ENCODE assay signal across 15 cellular contexts in genomic region chr2:176139170-176139611, GRCh38. TPM values are rescaled to one million over a fixed set of nuclear protein-coding genes. Genes with fewer than 3 reads are reported as not detected.
A peak's percentile ranks its signal among the peaks of the same experiment; 100 is the strongest.
DNase-seq lines count a peak whose midpoint lies in the region; ATAC-seq and TF ChIP-seq lines count a peak whose summit lies in the region.
"Had no signal": no experiment of that assay in that cellular context is flagged by ENCODE, and none has a peak within 500 bp of the region (broad histone marks: within the 10 kb centered on the region; RNA-seq: fewer than 3 reads in every experiment).

No MANE protein-coding gene starts in this region.

- no peak for TF ChIP-seq CTCF in Peyer's patch (IDR thresholded peaks at IDR 0.05)
- TF ChIP-seq CTCF in spleen (IDR thresholded peaks at IDR 0.05 in 8 of 11, conservative IDR thresholded peaks at IDR 0.05 in 3 of 11): no peak

- H3K4me3 Mint-ChIP-seq in immature natural killer cell: peak overlapping the region in 4 of 5 donors; percentile 13 to 56 (median 22)

- peaks cover 23 to 36% of the 10 kb centered on the region in 2 donors for H3K4me1 Mint-ChIP-seq in immature natural killer cell

- ATAC-seq in GM21447 (IDR thresholded peaks at IDR 0.05; ENCODE audit: unreplicated experiment): no peak
- ATAC-seq in HG03439 (IDR thresholded peaks at IDR 0.05; ENCODE audit: unreplicated experiment): no peak
- ATAC-seq in HG03571 (IDR thresholded peaks at IDR 0.05; ENCODE audit: unreplicated experiment): no peak
- ATAC-seq: mucosa of descending colon had no signal

- peaks cover 4 to 33% (median 8%) of the 10 kb centered on the region in 6 donors for H3K9me3 Mint-ChIP-seq in immature natural killer cell

- H3K27ac ChIP-seq in Peyer's patch: peak overlapping the region; percentile 43 to 83 (median 56)
- peak overlapping the region; percentile 60 to 93 (median 86) for H3K27ac ChIP-seq in spleen
- H3K27ac ChIP-seq: SJCRH30 had no signal

- H3K4me1 ChIP-seq in Peyer's patch (peaks cover 0 to 18% (median 0%) of the 10 kb centered on the region in 4 donors), spleen (peaks cover 7 to 56% (median 38%) of the 10 kb centered on the region in 6 donors)
- H3K4me1 ChIP-seq: SJCRH30 had no signal

- H3K27me3 ChIP-seq in Peyer's patch (no peaks in the 10 kb centered on the region), spleen (replicated peaks in 1 of 7) (peaks cover 0 to 100% (median 77%) of the 10 kb centered on the region in 7 donors)
- H3K27me3 ChIP-seq: SJCRH30 had no signal

- DNase-seq in NCI-H748 (lab: John Stamatoyannopoulos, UW; ENCODE audit: unreplicated experiment) (peak; percentile 51), NCI-H748 treated with DMSO at 0.1 percent for 48 hours (lab: John Stamatoyannopoulos, UW) (no peak), Peyer's patch (peak in 1 of 3 donors; percentile 27), immature natural killer cell (no peak), spleen (peak; percentile 41)
- DNase-seq: 8988T; DND-41; effector CD4-positive, alpha-beta T cell; hypothalamus; mucosa of descending colon; NCI-H526 treated with DMSO at 0.1 percent for 48 hours; SJCRH30 had no signal

- H3K36me3 Mint-ChIP-seq in immature natural killer cell: peaks cover 0 to 3% (median 0%) of the 10 kb centered on the region in 3 donors

- TF ChIP-seq POLR2A in Peyer's patch (IDR thresholded peaks at IDR 0.05): no peak
- no peak for TF ChIP-seq POLR2A in spleen (IDR thresholded peaks at IDR 0.05)

- 11 to 22% (median 14%) methylated on average over 18 of the region's 18 CpGs for WGBS in spleen, 5 donors

- peak overlapping the region in 2 of 4 donors; percentile 15 to 67 for H3K4me3 ChIP-seq in Peyer's patch
- H3K4me3 ChIP-seq in spleen: peak overlapping the region in 3 of 8 donors; percentile 1 to 67 (median 49)
- H3K4me3 ChIP-seq: mucosa of descending colon had no signal

- H3K27ac Mint-ChIP-seq in immature natural killer cell: no peak overlapping the region

- H3K36me3 ChIP-seq in Peyer's patch: no peaks in the 10 kb centered on the region
- no peaks in the 10 kb centered on the region for H3K36me3 ChIP-seq in spleen
- H3K36me3 ChIP-seq: SJCRH30 had no signal

- no peaks in the 10 kb centered on the region for H3K9me3 ChIP-seq in Peyer's patch
- H3K9me3 ChIP-seq in spleen: no peaks in the 10 kb centered on the region
- H3K9me3 ChIP-seq: mucosa of descending colon, SJCRH30 had no signal

- intact Hi-C loops in spleen (cut with DNase I; ENCODE audit: low total_unique reads): no loop called here

- H3K27me3 Mint-ChIP-seq in immature natural killer cell (ENCODE audit: low read depth in 3 of 3): peaks cover 42 to 57% (median 56%) of the 10 kb centered on the region in 3 donors

RNA-seq across cellular contexts. Expression of gene HOXD8, which starts 9.7 kb away (rescaled TPM):
- total RNA-seq in Peyer's patch: 1 to 10 TPM; 3.3 to 9.1 (median 5.0) TPM
- polyA plus RNA-seq in immature natural killer cell: not detected
- total RNA-seq in spleen: 10 to 100 TPM; 10.5 to 27.0 (median 16.8) TPM
- 10 to 100 TPM in 1 of 3 donors, 1 to 10 TPM in 2; 4.7 to 15.7 (median 6.0) TPM for polyA plus RNA-seq in spleen

RNA-seq across cellular contexts. Expression of gene HOXD4, which starts 12.2 kb away (rescaled TPM):
- total RNA-seq in Peyer's patch (10 to 100 TPM in 2 of 4 donors, 1 to 10 TPM in 2; 1.7 to 13.2 (median 7.0) TPM), spleen (1 to 10 TPM; 3.9 to 9.8 (median 8.3) TPM)
- polyA plus RNA-seq in immature natural killer cell (not detected), spleen (1 to 10 TPM in 2 of 3 donors, under 1 TPM in 1; 0.88 to 5.1 (median 2.1) TPM)
- total RNA-seq: SJCRH30 had no signal

RNA-seq across cellular contexts. Expression of gene HOXD9, which starts 16.7 kb away (rescaled TPM):
- total RNA-seq in Peyer's patch: under 1 TPM in 1 of 4 donors, not detected in 3; 0.70 TPM
- polyA plus RNA-seq in immature natural killer cell: not detected
- 1 to 10 TPM; 1.1 to 4.0 (median 2.9) TPM for total RNA-seq in spleen
- polyA plus RNA-seq in spleen: 1 to 10 TPM; 1.2 to 3.6 (median 1.5) TPM

RNA-seq across cellular contexts. Expression of gene HOXD3, which starts 17.9 kb away (rescaled TPM):
- total RNA-seq in Peyer's patch (1 to 10 TPM; 2.0 to 9.1 (median 8.3) TPM), spleen (10 to 100 TPM in 2 of 7 donors, 1 to 10 TPM in 5; 4.5 to 15.3 (median 9.8) TPM)
- polyA plus RNA-seq in immature natural killer cell (not detected), spleen (1 to 10 TPM; 1.2 to 4.4 (median 1.7) TPM)
- total RNA-seq: SJCRH30 had no signal

RNA-seq across cellular contexts. Expression of gene HOXD10, which starts 22.6 kb away (rescaled TPM):
- total RNA-seq in Peyer's patch (not detected), spleen (not detected)
- polyA plus RNA-seq in immature natural killer cell (not detected), spleen (under 1 TPM in 1 of 3 donors, not detected in 2; 0.06 TPM)

Comparison
In these comparisons a context has a peak if more than half of its experiments do, and no peak if none do; other contexts are left out.
1. DNase-seq: peak in NCI-H748 (single experiment) and spleen (single experiment); none in NCI-H748 treated with DMSO at 0.1 percent for 48 hours (single experiment) and immature natural killer cell (0 of 3).